Comparison of ENCODE assay signal across 14 cellular contexts in genomic region chr10:118960166-118961090, GRCh38.
DNase-seq lines count a peak whose midpoint lies in the region; ATAC-seq and TF ChIP-seq lines count a peak whose summit lies in the region.
"Had no signal": no experiment of that assay in that cellular context is flagged by ENCODE, and none has a peak within 500 bp of the region (broad histone marks: within the 10 kb centered on the region; RNA-seq: fewer than 3 reads in every experiment).

No MANE protein-coding gene starts in this region.

- no peak for TF ChIP-seq CTCF in PC-3 (conservative IDR thresholded peaks at IDR 0.05; ENCODE audit: low read depth, low read length)
- TF ChIP-seq CTCF in ovary (IDR thresholded peaks at IDR 0.05) = no peak
- TF ChIP-seq CTCF in Peyer's patch (IDR thresholded peaks at IDR 0.05) = no peak

- H3K9me3 ChIP-seq in BLaER1 = no peaks in the 10 kb centered on the region
- no peaks in the 10 kb centered on the region for H3K9me3 ChIP-seq in PC-3 (ENCODE audit: low read length)
- no peaks in the 10 kb centered on the region for H3K9me3 ChIP-seq in ovary
- no peaks in the 10 kb centered on the region for H3K9me3 ChIP-seq in Peyer's patch

- intact Hi-C loops in PC-3 (cut with micrococcal nuclease) = no loop called here
- intact Hi-C loops in ovary (cut with DNase I) = no loop called here

- CTCF ChIA-PET in PC-3 (lab: Charles Lee) = interaction anchor here (0.6 kb wide), 1 partner anchor 71 kb away, joined by 4 read pairs; no protein-coding TSS in a partner anchor

- no peak overlapping the region for H3K27ac ChIP-seq in BLaER1
- H3K27ac ChIP-seq in PC-3 (ENCODE audit: low read length) = peak overlapping the region; percentile 72
- no peak overlapping the region for H3K27ac ChIP-seq in ovary
- no peak overlapping the region for H3K27ac ChIP-seq in Peyer's patch

- H4K20me1 ChIP-seq in BLaER1 (no peaks in the 10 kb centered on the region), PC-3 (ENCODE audit: low read length) (no peaks in the 10 kb centered on the region)

- DNase-seq in PC-3 (peak; percentile 83), ovary (peak in 4 of 5 donors; percentile 24 to 75 (median 41)), NCI-H1694 (lab: John Stamatoyannopoulos, UW) (no peak), Peyer's patch (no peak), HuH-7 (ENCODE audit: low spot score) (no peak)
- DNase-seq in stimulated activated CD4-positive, alpha-beta T cell treated with anti-CD3 and anti-CD28 coated beads, Interleukin-12 subunit alpha, Interleukin-12 subunit beta, amount 100 ng/mL, for 4 hours = no peak
- DNase-seq: activated CD4-positive, alpha-beta T cell treated with anti-CD3 and anti-CD28 coated beads for 1 hour; activated CD8-positive, alpha-beta memory T cell treated with anti-CD3 and anti-CD28 coated beads, Interleukin-2, amount 50 U/mL, for 4 hours; NCI-H446 treated with DMSO at 0.1 percent for 48 hours; stimulated activated naive CD8-positive, alpha-beta T cell treated with anti-CD3 and anti-CD28 coated beads, Interleukin-15, Interleukin-2, amounts not matched to agents 100 U/mL and 50 U/mL, for 24 hours had no signal

- peak; percentile 67 for ATAC-seq in PC-3
- ATAC-seq in esophagus mucosa = peak; percentile 82
- ATAC-seq: activated naive CD4-positive, alpha-beta T cell treated with anti-CD3 and anti-CD28 coated beads, Interleukin-2, amount 50 U/mL, for 72 hours; stimulated activated naive CD8-positive, alpha-beta T cell treated with anti-CD3 and anti-CD28 coated beads, Interleukin-15, Interleukin-2, amounts not matched to agents 100 U/mL and 50 U/mL, for 24 hours; T-cell had no signal

- H3K4me2 ChIP-seq in BLaER1 (0 out of 2 replicates have a peak overlapping the region, but pooled peaks have one; percentile 21), PC-3 (ENCODE audit: low read length) (peak overlapping the region; percentile 67; the same call in 1 of the 2 replicates)

- POLR2A ChIA-PET in PC-3 (lab: Charles Lee; ENCODE audit: unreplicated experiment) = no interaction called here

- H3K36me3 ChIP-seq in BLaER1 = no peaks in the 10 kb centered on the region
- H3K36me3 ChIP-seq in PC-3 (ENCODE audit: low read depth, low read length) = no peaks in the 10 kb centered on the region
- H3K36me3 ChIP-seq in ovary = no peaks in the 10 kb centered on the region
- no peaks in the 10 kb centered on the region for H3K36me3 ChIP-seq in Peyer's patch

- H3K9me2 ChIP-seq in PC-3 (replicated peaks; ENCODE audit: low read length) = no peaks in the 10 kb centered on the region

- no TSS peak for BruUV-seq in PC-3 (replicated peaks; lab: Mats Ljungman, UMichigan)

- WGBS in ovary, 3 donors = 58 to 59% (median 58%) methylated on average over 15 to 17 of the region's 17 CpGs

- no peak for TF ChIP-seq EP300 in ovary (IDR thresholded peaks at IDR 0.05)

- TF ChIP-seq POLR2A in ovary (IDR thresholded peaks at IDR 0.05) (no peak), Peyer's patch (IDR thresholded peaks at IDR 0.05) (no peak)

- peaks cover 11% of the 10 kb centered on the region for H3K4me1 ChIP-seq in BLaER1
- peaks cover 36% of the 10 kb centered on the region for H3K4me1 ChIP-seq in PC-3 (ENCODE audit: insufficient read depth, low read length)
- peaks cover 6% of the 10 kb centered on the region for H3K4me1 ChIP-seq in ovary (ENCODE audit: insufficient read depth)
- H3K4me1 ChIP-seq in Peyer's patch = no peaks in the 10 kb centered on the region

- no peak overlapping the region for H3K9ac ChIP-seq in BLaER1
- H3K9ac ChIP-seq in PC-3 (ENCODE audit: low read length) = no peak overlapping the region

- no peaks in the 10 kb centered on the region for H3K27me3 ChIP-seq in BLaER1
- H3K27me3 ChIP-seq in PC-3 (ENCODE audit: low read length) = no peaks in the 10 kb centered on the region
- no peaks in the 10 kb centered on the region for H3K27me3 ChIP-seq in ovary
- H3K27me3 ChIP-seq in Peyer's patch = no peaks in the 10 kb centered on the region

- no peak overlapping the region for H3K4me3 ChIP-seq in BLaER1
- H3K4me3 ChIP-seq in PC-3 (ENCODE audit: low read length) = no peak overlapping the region
- no peak overlapping the region for H3K4me3 ChIP-seq in ovary
- no peak overlapping the region for H3K4me3 ChIP-seq in Peyer's patch

- H2AFZ ChIP-seq in PC-3 (ENCODE audit: low read length) = no peak overlapping the region

- no peaks in the 10 kb centered on the region for H3K79me2 ChIP-seq in PC-3 (ENCODE audit: low read length)

- no peaks in the 10 kb centered on the region for H3F3A ChIP-seq in PC-3 (ENCODE audit: low read length, unreplicated experiment)

Comparison
In these comparisons a context has a peak if more than half of its experiments do, and no peak if none do; other contexts are left out.
1. DNase-seq: peak in PC-3 (single experiment) and ovary (4 of 5); none in NCI-H1694 (single experiment), Peyer's patch (0 of 3), stimulated activated CD4-positive, alpha-beta T cell treated with anti-CD3 and anti-CD28 coated beads, Interleukin-12 subunit alpha, Interleukin-12 subunit beta, amount 100 ng/mL, for 4 hours (single experiment) and HuH-7 (single experiment).